Comparison of ENCODE assay signal across 17 cellular contexts in the genomic region with DNA sequence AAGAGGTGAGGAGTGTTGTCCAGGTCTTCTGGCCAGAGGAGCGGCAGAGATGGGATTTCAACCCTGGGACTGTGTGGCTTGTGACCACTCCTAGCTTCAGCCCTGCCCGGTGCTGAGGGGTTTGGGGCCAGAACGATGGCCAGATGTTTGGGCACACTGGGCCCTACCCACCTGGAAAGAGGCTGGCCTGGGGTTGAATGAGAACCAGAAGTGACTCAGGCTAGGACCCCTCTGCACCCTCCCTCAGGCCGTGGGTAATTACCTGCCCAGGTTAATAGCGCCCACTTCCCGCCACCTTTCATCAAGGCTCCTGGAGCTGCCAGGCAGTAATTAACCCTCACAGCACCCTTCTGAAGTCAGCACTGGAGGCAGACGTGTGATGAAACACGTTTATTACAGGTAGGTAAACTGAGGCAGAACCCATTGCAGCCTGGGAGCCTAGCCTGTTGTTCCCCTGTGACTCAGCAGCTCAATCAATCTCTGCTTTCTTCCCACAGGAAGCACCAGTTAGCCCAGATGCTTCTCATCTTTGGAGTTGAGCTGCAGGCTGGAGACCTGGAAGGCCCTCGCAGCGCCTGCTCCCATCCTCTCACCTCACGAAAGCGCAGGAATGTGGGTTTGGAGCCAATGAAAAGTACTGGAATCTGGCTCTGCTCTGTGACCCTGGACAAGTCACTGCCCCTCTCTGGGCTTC.
DNase-seq lines count a peak whose midpoint lies in the region; ATAC-seq and TF ChIP-seq lines count a peak whose summit lies in the region.
"Had no signal": no experiment of that assay in that cellular context is flagged by ENCODE, and none has a peak within 500 bp of the region (broad histone marks: within the 10 kb centered on the region; RNA-seq: fewer than 3 reads in every experiment).

No MANE protein-coding gene starts in this region.

- H2BK12ac ChIP-seq in mesenchymal stem cell (ENCODE audit: low read length in 2 of 2): peak overlapping the region; percentile 83 to 90

- H3K4ac ChIP-seq in mesenchymal stem cell (ENCODE audit: low read depth in 1 of 2, low read length in 2 of 2): peak overlapping the region; percentile 32 to 42

- 96% methylated on average over 12 of the region's 12 CpGs for WGBS in mesenchymal stem cell

- no peak overlapping the region for H3K4me3 ChIP-seq in breast epithelium
- no peak overlapping the region for H3K4me3 ChIP-seq in mesenchymal stem cell (ENCODE audit: insufficient read depth in 1 of 2, low read depth in 1 of 2, low read length in 2 of 2)
- H3K4me3 ChIP-seq in thoracic aorta: no peak overlapping the region
- H3K4me3 ChIP-seq: colonic mucosa had no signal

- no peak overlapping the region for H3K9ac ChIP-seq in mesenchymal stem cell (ENCODE audit: low read length)

- H3K79me1 ChIP-seq in mesenchymal stem cell (replicated peaks; ENCODE audit: low read length, poor library complexity, severe bottlenecking): no peaks in the 10 kb centered on the region

- no peak overlapping the region for H3K4me2 ChIP-seq in mesenchymal stem cell (ENCODE audit: low read length, poor library complexity, severe bottlenecking)

- H3K27me3 Mint-ChIP-seq in WTC11 (ENCODE audit: low read depth): no peaks in the 10 kb centered on the region
- peaks cover 42% of the 10 kb centered on the region for H3K27me3 Mint-ChIP-seq in stimulated activated naive CD8-positive, alpha-beta T cell treated with anti-CD3 and anti-CD28 coated beads, Interleukin-15, amount 100 ng/mL, for 72 hours

- H3K4me1 Mint-ChIP-seq in WTC11: peaks cover 22% of the 10 kb centered on the region
- peaks cover 12% of the 10 kb centered on the region for H3K4me1 Mint-ChIP-seq in stimulated activated naive CD8-positive, alpha-beta T cell treated with anti-CD3 and anti-CD28 coated beads, Interleukin-15, amount 100 ng/mL, for 72 hours
- H3K4me1 Mint-ChIP-seq: activated CD4-positive, alpha-beta T cell treated with anti-CD3 and anti-CD28 coated beads, Interleukin-2, amount 10 ng/mL, durations not matched to agents 7 days and 5 days had no signal

- peaks cover 15 to 24% of the 10 kb centered on the region in 2 donors for H3K4me1 ChIP-seq in breast epithelium
- H3K4me1 ChIP-seq in mesenchymal stem cell (ENCODE audit: control insufficient read depth, insufficient read depth, low read depth, low read length): peaks cover 31% of the 10 kb centered on the region
- H3K4me1 ChIP-seq in thoracic aorta (ENCODE audit: control insufficient read depth in 1 of 2, low read depth in 2 of 2): peaks cover 14 to 57% of the 10 kb centered on the region in 2 donors

- DNase-seq in NCI-H69 (lab: John Stamatoyannopoulos, UW) (peak; percentile 37), breast epithelium (ENCODE audit: low spot score in 2 of 2) (no peak), mesenchymal stem cell (no peak), thoracic aorta (ENCODE audit: low spot score) (no peak), HuH-7.5 (ENCODE audit: low spot score) (no peak), WTC11 (ENCODE audit: low spot score) (no peak), AML-193 (lab: John Stamatoyannopoulos, UW) (no peak)
- no peak for DNase-seq in stimulated activated naive CD8-positive, alpha-beta T cell treated with anti-CD3 and anti-CD28 coated beads, Interleukin-15, amount 100 ng/mL, for 72 hours
- DNase-seq: activated CD4-positive, alpha-beta T cell treated with anti-CD3 and anti-CD28 coated beads, Interleukin-2, amount 10 ng/mL, durations not matched to agents 7 days and 5 days; activated CD8-positive, alpha-beta memory T cell treated with anti-CD3 and anti-CD28 coated beads, Interleukin-2, amount 50 U/mL, for 48 hours; activated gamma-delta T cell treated with Interleukin-2 at 50 U/mL for 16 hours; anterior cingulate cortex; colonic mucosa; MM.1S; naive thymus-derived CD4-positive, alpha-beta T cell; NCI-H1930 had no signal

- H2AK5ac ChIP-seq in mesenchymal stem cell (ENCODE audit: low read length, severe bottlenecking): peak overlapping the region; percentile 58

- H3K9me3 ChIP-seq in breast epithelium (no peaks in the 10 kb centered on the region), mesenchymal stem cell (ENCODE audit: control insufficient read depth, low read length) (no peaks in the 10 kb centered on the region), thoracic aorta (no peaks in the 10 kb centered on the region)
- H3K9me3 ChIP-seq: colonic mucosa had no signal

- H3K4me3 Mint-ChIP-seq in WTC11: no peak overlapping the region
- no peak overlapping the region for H3K4me3 Mint-ChIP-seq in stimulated activated naive CD8-positive, alpha-beta T cell treated with anti-CD3 and anti-CD28 coated beads, Interleukin-15, amount 100 ng/mL, for 72 hours
- H3K4me3 Mint-ChIP-seq: activated CD4-positive, alpha-beta T cell treated with anti-CD3 and anti-CD28 coated beads, Interleukin-2, amount 10 ng/mL, durations not matched to agents 7 days and 5 days; naive thymus-derived CD4-positive, alpha-beta T cell had no signal

- H3K27ac Mint-ChIP-seq in WTC11: no peak overlapping the region
- no peak overlapping the region for H3K27ac Mint-ChIP-seq in stimulated activated naive CD8-positive, alpha-beta T cell treated with anti-CD3 and anti-CD28 coated beads, Interleukin-15, amount 100 ng/mL, for 72 hours
- H3K27ac Mint-ChIP-seq: activated CD4-positive, alpha-beta T cell treated with anti-CD3 and anti-CD28 coated beads, Interleukin-2, amount 10 ng/mL, durations not matched to agents 7 days and 5 days; naive thymus-derived CD4-positive, alpha-beta T cell had no signal

- intact Hi-C loops in breast epithelium (cut with DNase I; ENCODE audit: low total_unique reads): no loop called here

- H3K18ac ChIP-seq in mesenchymal stem cell (ENCODE audit: low read depth in 1 of 2, low read length in 2 of 2): peak overlapping the region; percentile 25 to 58

- TF ChIP-seq POLR2A in breast epithelium (IDR thresholded peaks at IDR 0.05): no peak

- H3K36me3 ChIP-seq in breast epithelium: no peaks in the 10 kb centered on the region
- H3K36me3 ChIP-seq in mesenchymal stem cell (ENCODE audit: control insufficient read depth in 1 of 2, insufficient read depth in 2 of 2, low read depth in 1 of 2, low read length in 2 of 2): no peaks in the 10 kb centered on the region
- no peaks in the 10 kb centered on the region for H3K36me3 ChIP-seq in thoracic aorta
- H3K36me3 ChIP-seq: colonic mucosa had no signal

- peak overlapping the region; percentile 55 for H4K91ac ChIP-seq in mesenchymal stem cell (ENCODE audit: low read length)

- peak overlapping the region; percentile 65 for H2BK120ac ChIP-seq in mesenchymal stem cell (ENCODE audit: low read depth, low read length)

- ATAC-seq in thoracic aorta (ENCODE audit: insufficient number of reproducible peaks, low FRiP score, low read depth) (no peak), WTC11 (no peak)
- ATAC-seq in stimulated activated naive CD8-positive, alpha-beta T cell treated with anti-CD3 and anti-CD28 coated beads, Interleukin-15, amount 100 ng/mL, for 72 hours: no peak
- ATAC-seq: naive thymus-derived CD4-positive, alpha-beta T cell; SK-N-SH treated with all-trans-retinoic acid at 6 μM for 48 hours had no signal

- CTCF ChIA-PET in WTC11 (lab: Charles Lee): no interaction called here

- H2BK5ac ChIP-seq in mesenchymal stem cell (ENCODE audit: low read depth, low read length, poor library complexity, severe bottlenecking): no peak overlapping the region

- H3K9me3 Mint-ChIP-seq in WTC11: no peaks in the 10 kb centered on the region
- H3K9me3 Mint-ChIP-seq in stimulated activated naive CD8-positive, alpha-beta T cell treated with anti-CD3 and anti-CD28 coated beads, Interleukin-15, amount 100 ng/mL, for 72 hours: no peaks in the 10 kb centered on the region
- H3K9me3 Mint-ChIP-seq: activated CD4-positive, alpha-beta T cell treated with anti-CD3 and anti-CD28 coated beads, Interleukin-2, amount 10 ng/mL, durations not matched to agents 7 days and 5 days had no signal

- no peak for TF ChIP-seq CTCF in breast epithelium (IDR thresholded peaks at IDR 0.05)
- no peak for TF ChIP-seq CTCF in thoracic aorta (IDR thresholded peaks at IDR 0.05)
- TF ChIP-seq CTCF in WTC11 (IDR thresholded peaks at IDR 0.05): no peak

- H3K27ac ChIP-seq in breast epithelium (peak overlapping the region; percentile 91 to 96), mesenchymal stem cell (ENCODE audit: low read length, poor library complexity, severe bottlenecking) (no peak overlapping the region), thoracic aorta (peak overlapping the region; percentile 69 to 77)

- H3K27me3 ChIP-seq in breast epithelium (no peaks in the 10 kb centered on the region), mesenchymal stem cell (ENCODE audit: control insufficient read depth in 1 of 2, insufficient read depth in 1 of 2, low read length in 2 of 2) (no peaks in the 10 kb centered on the region), thoracic aorta (replicated peaks; ENCODE audit: insufficient read depth) (no peaks in the 10 kb centered on the region)
- H3K27me3 ChIP-seq: colonic mucosa had no signal

- H2BK15ac ChIP-seq in mesenchymal stem cell (ENCODE audit: low read depth, poor library complexity, severe bottlenecking): no peak overlapping the region

- POLR2A ChIA-PET in WTC11 (lab: Charles Lee): no interaction called here

- peak overlapping the region in 1 of 2 experiments; percentile 1 for H3K14ac ChIP-seq in mesenchymal stem cell (ENCODE audit: low read length in 2 of 2)

- no peak overlapping the region for H2AFZ ChIP-seq in mesenchymal stem cell (ENCODE audit: low read depth, low read length)

- H3K36me3 Mint-ChIP-seq in WTC11: no peaks in the 10 kb centered on the region
- H3K36me3 Mint-ChIP-seq: naive thymus-derived CD4-positive, alpha-beta T cell had no signal

- H3K23ac ChIP-seq in mesenchymal stem cell (ENCODE audit: low read length in 2 of 2): no peak overlapping the region

- peak overlapping the region; percentile 66 for H4K8ac ChIP-seq in mesenchymal stem cell (ENCODE audit: low read length)

TF ChIP-seq in WTC11, 78 proteins besides CTCF, POLR2A, EP300 and RAD21 (continues in another document):
- TF ChIP-seq CBFB (CRISPR knock-in tag; IDR thresholded peaks at IDR 0.05; ENCODE audit: low read depth): no peak
- TF ChIP-seq NFATC4 (CRISPR knock-in tag; IDR thresholded peaks at IDR 0.05): no peak
- TF ChIP-seq ZNF416 (CRISPR knock-in tag; IDR thresholded peaks at IDR 0.05): no peak
